Comparison of ENCODE assay signal across 8 cellular contexts in genomic region chr18:48785091-48785614, GRCh38.
DNase-seq lines count a peak whose midpoint lies in the region; ATAC-seq and TF ChIP-seq lines count a peak whose summit lies in the region.

No MANE protein-coding gene starts in this region.

- H3K36me3 ChIP-seq in left ventricle myocardium inferior: peaks cover 7% of the 10 kb centered on the region
- peaks cover 0 to 16% (median 0%) of the 10 kb centered on the region in 9 donors for H3K36me3 ChIP-seq in heart right ventricle

- H3K4me1 ChIP-seq in left ventricle myocardium inferior (peaks cover 90% of the 10 kb centered on the region), heart right ventricle (peaks cover 32 to 97% (median 75%) of the 10 kb centered on the region in 9 donors)

- H3K27ac ChIP-seq in left ventricle myocardium inferior (replicated peaks) (no peak overlapping the region), heart right ventricle (peak overlapping the region in 2 of 10 donors; percentile 48 to 80), RWPE1 (no peak overlapping the region)

- H3K4me3 Mint-ChIP-seq in stimulated activated memory B cell treated with anti-CD40 and anti-IgM and Interleukin-4, amounts not matched to agents 10 μg/mL and 1 μg/mL and 100 μg/mL, for 72 hours: peak overlapping the region; percentile 38

- H3K9me3 ChIP-seq in left ventricle myocardium inferior (replicated peaks) (no peaks in the 10 kb centered on the region), heart right ventricle (no peaks in the 10 kb centered on the region)

- no peaks in the 10 kb centered on the region for H3K27me3 ChIP-seq in left ventricle myocardium inferior (ENCODE audit: low read depth)
- H3K27me3 ChIP-seq in heart right ventricle: no peaks in the 10 kb centered on the region

- H3K4me3 ChIP-seq in left ventricle myocardium inferior (no peak overlapping the region), heart right ventricle (no peak overlapping the region)

- intact Hi-C loops in left ventricle myocardium inferior (cut with micrococcal nuclease) (loop anchor here (10.0 kb wide), 1 partner anchor 160 kb away; no protein-coding TSS in a partner anchor), heart right ventricle (cut with DNase I) (loop anchor here in 1 of 10 donors (5.0 to 10.0 kb wide), 2 partner anchors 67 to 260 kb away; no protein-coding TSS in a partner anchor)

- H3K27me3 Mint-ChIP-seq in stimulated activated memory B cell treated with anti-CD40 and anti-IgM and Interleukin-4, amounts not matched to agents 10 μg/mL and 1 μg/mL and 100 μg/mL, for 72 hours: no peaks in the 10 kb centered on the region

- H3K36me3 Mint-ChIP-seq in stimulated activated memory B cell treated with anti-CD40 and anti-IgM and Interleukin-4, amounts not matched to agents 10 μg/mL and 1 μg/mL and 100 μg/mL, for 72 hours: no peaks in the 10 kb centered on the region

- no peaks in the 10 kb centered on the region for H3K9me3 Mint-ChIP-seq in stimulated activated memory B cell treated with anti-CD40 and anti-IgM and Interleukin-4, amounts not matched to agents 10 μg/mL and 1 μg/mL and 100 μg/mL, for 72 hours

- H3K27ac Mint-ChIP-seq in stimulated activated memory B cell treated with anti-CD40 and anti-IgM and Interleukin-4, amounts not matched to agents 10 μg/mL and 1 μg/mL and 100 μg/mL, for 72 hours: peak overlapping the region; percentile 65

- POLR2A ChIA-PET in RWPE1 (lab: Yijun Ruan, JAX; ENCODE audit: low non-redundant PET): no interaction called here

- 84 to 85% methylated on average over 5 of the region's 5 CpGs for WGBS in heart right ventricle, 2 donors

- peaks cover 50% of the 10 kb centered on the region for H3K4me1 Mint-ChIP-seq in stimulated activated memory B cell treated with anti-CD40 and anti-IgM and Interleukin-4, amounts not matched to agents 10 μg/mL and 1 μg/mL and 100 μg/mL, for 72 hours

- CTCF ChIA-PET in RWPE1 (lab: Yijun Ruan, JAX): no interaction called here

- DNase-seq in left ventricle myocardium inferior: peak; percentile 14
- no peak for DNase-seq in heart right ventricle
- DNase-seq in SIG-M5 (lab: John Stamatoyannopoulos, UW): peak; percentile 75
- DNase-seq in RWPE1 (ENCODE audit: low spot score): no peak
- DNase-seq in mucosa of gallbladder (ENCODE audit: low spot score): no peak
- no peak for DNase-seq in dedifferentiated amniotic fluid mesenchymal stem cell (ENCODE audit: extremely low spot score)

- TF ChIP-seq CTCF in left ventricle myocardium inferior (IDR thresholded peaks at IDR 0.05; ENCODE audit: borderline replicate concordance): no peak
- TF ChIP-seq CTCF in heart right ventricle (IDR thresholded peaks at IDR 0.05): no peak
- TF ChIP-seq CTCF in RWPE1 (conservative IDR thresholded peaks at IDR 0.05; ENCODE audit: low read depth): no peak

- ATAC-seq in heart right ventricle (no peak), HG02884 (IDR thresholded peaks at IDR 0.05; ENCODE audit: unreplicated experiment) (peak; percentile 90)
- peak; percentile 94 for ATAC-seq in stimulated activated memory B cell treated with anti-CD40 and anti-IgM and Interleukin-4, amounts not matched to agents 10 μg/mL and 1 μg/mL and 100 μg/mL, for 72 hours

Comparison
In these comparisons a context has a peak if more than half of its experiments do, and no peak if none do; other contexts are left out.
1. DNase-seq: peak in left ventricle myocardium inferior (single experiment) and SIG-M5 (single experiment); none in heart right ventricle (0 of 2), RWPE1 (single experiment), mucosa of gallbladder (single experiment) and dedifferentiated amniotic fluid mesenchymal stem cell (single experiment).
2. ATAC-seq: peak in HG02884 (single experiment) and stimulated activated memory B cell treated with anti-CD40 and anti-IgM and Interleukin-4, amounts not matched to agents 10 μg/mL and 1 μg/mL and 100 μg/mL, for 72 hours (single experiment); none in heart right ventricle (0 of 8).